ENCODE assay signal across 1 cellular context in genomic region chr3:158109804-158110657, GRCh38.
TF ChIP-seq lines count a peak whose summit lies in the region.

RSRC1 (plus strand) TSS chr3:158110089; CDS start chr3:158122105, 12,016 bp downstream.

TF ChIP-seq in SK-N-SH, 30 proteins besides CTCF, POLR2A, EP300 and RAD21 (continued from another document):
- peak; percentile 91 for TF ChIP-seq MAX (IDR thresholded peaks at IDR 0.05; ENCODE audit: low read depth)
- 0 out of 2 replicates have a peak, but pooled peaks have one; percentile 25 for TF ChIP-seq GABPA (IDR thresholded peaks at IDR 0.05; ENCODE audit: low read depth)
- peak; percentile 98 for TF ChIP-seq ELF1 (IDR thresholded peaks at IDR 0.05)
- peak; percentile 66; the same call in 1 of the 2 replicates for TF ChIP-seq YY1 (IDR thresholded peaks at IDR 0.05; ENCODE audit: low read depth)
- TF ChIP-seq JUND (IDR thresholded peaks at IDR 0.05): no peak
